In the genomic region with DNA sequence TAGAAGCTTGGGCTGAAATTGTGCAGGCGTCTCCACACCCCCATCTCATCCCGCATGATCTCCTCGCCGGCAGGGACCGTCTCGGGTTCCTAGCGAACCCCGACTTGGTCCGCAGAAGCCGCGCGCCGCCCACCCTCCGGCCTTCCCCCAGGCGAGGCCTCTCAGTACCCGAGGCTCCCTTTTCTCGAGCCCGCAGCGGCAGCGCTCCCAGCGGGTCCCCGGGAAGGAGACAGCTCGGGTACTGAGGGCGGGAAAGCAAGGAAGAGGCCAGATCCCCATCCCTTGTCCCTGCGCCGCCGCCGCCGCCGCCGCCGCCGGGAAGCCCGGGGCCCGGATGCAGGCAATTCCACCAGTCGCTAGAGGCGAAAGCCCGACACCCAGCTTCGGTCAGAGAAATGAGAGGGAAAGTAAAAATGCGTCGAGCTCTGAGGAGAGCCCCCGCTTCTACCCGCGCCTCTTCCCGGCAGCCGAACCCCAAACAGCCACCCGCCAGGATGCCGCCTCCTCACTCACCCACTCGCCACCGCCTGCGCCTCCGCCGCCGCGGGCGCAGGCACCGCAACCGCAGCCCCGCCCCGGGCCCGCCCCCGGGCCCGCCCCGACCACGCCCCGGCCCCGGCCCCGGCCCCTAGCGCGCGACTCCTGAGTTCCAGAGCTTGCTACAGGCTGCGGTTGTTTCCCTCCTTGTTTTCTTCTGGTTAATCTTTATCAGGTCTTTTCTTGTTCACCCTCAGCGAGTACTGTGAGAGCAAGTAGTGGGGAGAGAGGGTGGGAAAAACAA, we compare ENCODE assay signal across 8 cellular contexts. TPM values are rescaled to one million over a fixed set of nuclear protein-coding genes. Genes with fewer than 3 reads are reported as not detected.
DNase-seq lines count a peak whose midpoint lies in the region; ATAC-seq and TF ChIP-seq lines count a peak whose summit lies in the region.

TSS of gene C9orf72 (minus strand) at position 564 of the 781 bp plus-strand sequence. CDS start 6,361 bp downstream, outside the sequence.

- peak within 1 kb of the TSS; percentile 99 for H3K27ac Mint-ChIP-seq in T-helper 17 cell

- H3K9me3 ChIP-seq in HUES48 (ENCODE audit: control insufficient read depth, insufficient read depth, low read length): peaks cover under 1% of the 10 kb centered on the region; the same call in 1 of the 2 replicates
- H3K9me3 ChIP-seq in T-helper 17 cell (ENCODE audit: control insufficient read depth, low read length, poor library complexity, severe bottlenecking): no peaks in the 10 kb centered on the region
- peaks cover 0 to 3% of the 10 kb centered on the region in 2 donors for H3K9me3 ChIP-seq in ascending aorta
- no peaks in the 10 kb centered on the region; the same call in 1 of the 2 replicates for H3K9me3 ChIP-seq in iPS DF 6.9 (ENCODE audit: control insufficient read depth, insufficient read depth, low read length)
- H3K9me3 ChIP-seq in spleen: peaks cover 0 to 7% (median 3%) of the 10 kb centered on the region in 8 donors

- peak within 1 kb of the TSS; percentile 80 for H3K9ac ChIP-seq in HUES48 (ENCODE audit: low read depth, low read length)

- H3K4me3 ChIP-seq in HUES48 (ENCODE audit: low read depth, low read length) (peak within 1 kb of the TSS; percentile 74), ascending aorta (peak within 1 kb of the TSS; percentile 84 to 98), iPS DF 6.9 (ENCODE audit: low read length) (peak within 1 kb of the TSS; percentile 74; the same call in 1 of the 2 replicates), spleen (peak within 1 kb of the TSS; percentile 46 to 85 (median 64))

- peaks cover 23% of the 10 kb centered on the region for H3K4me1 Mint-ChIP-seq in T-helper 17 cell

- no CpG with 5 or more reads among the region's 73 CpGs for WGBS in iPS DF 6.9 (ENCODE audit: insufficient coverage, insufficient read length)
- WGBS in spleen, 5 donors: 0 to 1% (median 1%) methylated on average over 53 to 73 of the region's 73 CpGs

- intact Hi-C loops in ascending aorta (cut with DNase I) (loop anchor here (1.0 to 2.0 kb wide), 5 partner anchors 32 to 680 kb away; partner anchors contain the start of genes CAAP1, IFT74, MOB3B and PLAA), spleen (cut with DNase I; ENCODE audit: low total_unique reads) (loop anchor here (10.0 kb wide), 1 partner anchor 628 kb away; the partner anchor contains the start of gene PLAA)

- no peaks in the 10 kb centered on the region for H3K27me3 ChIP-seq in HUES48 (ENCODE audit: control insufficient read depth, insufficient read depth, low read length)
- H3K27me3 ChIP-seq in ascending aorta: no peaks in the 10 kb centered on the region
- H3K27me3 ChIP-seq in iPS DF 6.9 (ENCODE audit: control insufficient read depth, insufficient read depth, low read length): no peaks in the 10 kb centered on the region
- H3K27me3 ChIP-seq in spleen (replicated peaks in 1 of 7): no peaks in the 10 kb centered on the region

- no peaks in the 10 kb centered on the region for H3K36me3 Mint-ChIP-seq in T-helper 17 cell (ENCODE audit: low read depth)

- ATAC-seq in GM21423 (IDR thresholded peaks at IDR 0.05; ENCODE audit: unreplicated experiment) (peak; percentile 56), T-helper 17 cell (peak; percentile 78)

- H3K36me3 ChIP-seq in HUES48 (ENCODE audit: control insufficient read depth, insufficient read depth, low read length): no peaks in the 10 kb centered on the region
- H3K36me3 ChIP-seq in ascending aorta: no peaks in the 10 kb centered on the region
- no peaks in the 10 kb centered on the region for H3K36me3 ChIP-seq in iPS DF 6.9 (ENCODE audit: control insufficient read depth, insufficient read depth, low read length)
- no peaks in the 10 kb centered on the region for H3K36me3 ChIP-seq in spleen

- H3K4me1 ChIP-seq in HUES48 (ENCODE audit: control insufficient read depth, insufficient read depth, low read length) (peaks cover 8% of the 10 kb centered on the region), ascending aorta (peaks cover 7 to 14% of the 10 kb centered on the region in 2 donors), iPS DF 6.9 (ENCODE audit: control insufficient read depth, insufficient read depth, low read length) (no peaks in the 10 kb centered on the region; the same call in 1 of the 2 replicates), spleen (peaks cover 5 to 38% (median 16%) of the 10 kb centered on the region in 6 donors)

- peak; percentile 69 for DNase-seq in EH (ENCODE audit: low read depth)
- DNase-seq in T-helper 17 cell: peak; percentile 83 to 88 (median 86)
- DNase-seq in ascending aorta (ENCODE audit: low spot score in 2 of 2): peak in 1 of 2 donors; percentile 85
- no peak for DNase-seq in iPS DF 6.9 (ENCODE audit: low read depth, low spot score)
- peak; percentile 96 for DNase-seq in spleen
- no peak for DNase-seq in medulla oblongata (ENCODE audit: extremely low spot score)

- peak within 1 kb of the TSS; percentile 99 for H3K4me3 Mint-ChIP-seq in T-helper 17 cell

- no peak for TF ChIP-seq CTCF in ascending aorta (IDR thresholded peaks at IDR 0.05)
- TF ChIP-seq CTCF in spleen (IDR thresholded peaks at IDR 0.05 in 8 of 11, conservative IDR thresholded peaks at IDR 0.05 in 3 of 11): peak in 1 of 11 experiments; percentile 17

- H3K27ac ChIP-seq in HUES48 (ENCODE audit: low read depth, low read length) (peak within 1 kb of the TSS; percentile 97), ascending aorta (peak within 1 kb of the TSS; percentile 97 to 100), iPS DF 6.9 (ENCODE audit: low read length) (no peak within 1 kb of the TSS), spleen (peak within 1 kb of the TSS; percentile 94 to 100 (median 98))

- TF ChIP-seq POLR2A in spleen (IDR thresholded peaks at IDR 0.05): peak in 2 of 3 donors; percentile 89 to 93

- H3K27me3 Mint-ChIP-seq in T-helper 17 cell: no peaks in the 10 kb centered on the region

RNA-seq across cellular contexts. Expression of gene C9orf72, which starts in this region (rescaled TPM):
- total RNA-seq in T-helper 17 cell (10 to 100 TPM; 20.8 to 25.4 TPM), ascending aorta (17.1 TPM), spleen (10 to 100 TPM; 34.5 to 88.5 (median 48.0) TPM)
- polyA plus RNA-seq in spleen: 10 to 100 TPM; 10.1 to 18.2 (median 18.0) TPM

Comparison
In these comparisons a context has a peak if more than half of its experiments do, and no peak if none do; other contexts are left out.
1. DNase-seq: peak in EH (single experiment), T-helper 17 cell (3 of 3) and spleen (single experiment); none in iPS DF 6.9 (single experiment) and medulla oblongata (single experiment).
2. Peak in every context shown above with its lines, with median percentiles within 50 percentile points of each other: H3K4me3 ChIP-seq.